In the genomic region with DNA sequence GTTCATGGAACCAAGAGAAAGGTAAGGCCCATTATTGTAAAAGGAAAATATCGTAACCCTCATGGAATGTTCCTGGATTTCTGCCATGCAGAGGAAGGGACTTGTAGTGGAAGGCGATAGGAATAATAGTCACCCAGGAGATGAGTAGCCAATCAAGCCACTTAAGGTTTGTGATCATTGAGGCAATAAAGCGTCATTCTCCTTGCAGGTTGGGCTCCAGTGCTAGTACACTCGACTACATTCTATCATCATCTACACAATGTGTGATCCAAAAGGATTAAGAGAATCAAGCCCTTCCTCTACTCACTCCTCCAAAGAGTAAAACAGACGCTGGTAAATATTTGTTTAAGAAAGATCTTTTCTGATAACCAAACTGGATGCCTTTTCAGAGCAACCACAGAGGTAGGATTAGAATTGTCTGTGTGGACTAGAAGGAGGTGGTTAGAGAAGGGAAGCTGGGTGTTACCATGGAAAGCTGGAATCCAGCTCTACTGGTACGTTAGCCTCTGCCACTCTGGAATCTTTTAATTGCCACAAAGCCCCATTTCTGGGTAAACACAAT, we compare ENCODE assay signal across 11 cellular contexts.
DNase-seq lines count a peak whose midpoint lies in the region; ATAC-seq, FAIRE-seq and TF ChIP-seq lines count a peak whose summit lies in the region.
"Had no signal": no experiment of that assay in that cellular context is flagged by ENCODE, and none has a peak within 500 bp of the region (broad histone marks: within the 10 kb centered on the region; RNA-seq: fewer than 3 reads in every experiment).

No MANE protein-coding gene starts in this region.

- H3K27me3 Mint-ChIP-seq in progenitor cell of endocrine pancreas: no peaks in the 10 kb centered on the region
- no peaks in the 10 kb centered on the region for H3K27me3 Mint-ChIP-seq in activated T-helper 1 cell treated with anti-CD3 and anti-CD28 coated beads, Interleukin-12 subunit alpha, Interleukin-12 subunit beta, Interleukin-2, Interleukin-4 antibody, amounts not matched to agents 30 ng/mL and 10 ng/mL and 1 ng/mL, durations not matched to agents 14 hours and 24 hours and 36 hours (ENCODE audit: insufficient read depth)
- H3K27me3 Mint-ChIP-seq: naive thymus-derived CD8-positive, alpha-beta T cell had no signal

- WGBS in small intestine, 3 donors: 42 to 57% (median 47%) methylated on average over 6 of the region's 6 CpGs

- CTCF ChIA-PET in PC-3 (lab: Charles Lee): interaction anchor here (0.6 to 0.8 kb wide), 2 partner anchors 245 to 248 kb away, joined by 3 to 6 read pairs; a partner anchor contains a TSS

- H3K4me3 ChIP-seq in PC-3 (ENCODE audit: low read length) (peak overlapping the region; percentile 52; the same call in 1 of the 2 replicates), epithelial cell of proximal tubule (ENCODE audit: low read depth, low read length) (no peak overlapping the region), small intestine (ENCODE audit: low read depth in 1 of 2, low read length in 2 of 2) (no peak overlapping the region)

- H3K27me3 ChIP-seq in PC-3 (ENCODE audit: low read length): no peaks in the 10 kb centered on the region
- no peaks in the 10 kb centered on the region for H3K27me3 ChIP-seq in small intestine (ENCODE audit: control insufficient read depth in 2 of 2, insufficient read depth in 2 of 2, low read length in 2 of 2)

- peaks cover 22% of the 10 kb centered on the region for H3K4me1 Mint-ChIP-seq in progenitor cell of endocrine pancreas (ENCODE audit: low read depth)
- H3K4me1 Mint-ChIP-seq in activated T-helper 1 cell treated with anti-CD3 and anti-CD28 coated beads, Interleukin-12 subunit alpha, Interleukin-12 subunit beta, Interleukin-2, Interleukin-4 antibody, amounts not matched to agents 30 ng/mL and 10 ng/mL and 1 ng/mL, durations not matched to agents 14 hours and 24 hours and 36 hours (ENCODE audit: low read depth): no peaks in the 10 kb centered on the region

- no peaks in the 10 kb centered on the region for H3K79me2 ChIP-seq in PC-3 (ENCODE audit: low read length)

- peak; percentile 87 for ATAC-seq in PC-3
- no peak for ATAC-seq in HG03139 (IDR thresholded peaks at IDR 0.05; ENCODE audit: unreplicated experiment)
- ATAC-seq: naive thymus-derived CD8-positive, alpha-beta T cell had no signal

- no peaks in the 10 kb centered on the region for H3K36me3 ChIP-seq in PC-3 (ENCODE audit: low read depth, low read length)
- no peaks in the 10 kb centered on the region for H3K36me3 ChIP-seq in small intestine (ENCODE audit: control insufficient read depth in 2 of 2, insufficient read depth in 2 of 2, low read length in 2 of 2)

- H3K27ac ChIP-seq in PC-3 (ENCODE audit: low read length) (peak overlapping the region; percentile 95), small intestine (ENCODE audit: low read depth in 1 of 2, low read length in 1 of 2) (no peak overlapping the region)

- H3K27ac Mint-ChIP-seq in progenitor cell of endocrine pancreas: peak overlapping the region; percentile 70
- H3K27ac Mint-ChIP-seq in activated T-helper 1 cell treated with anti-CD3 and anti-CD28 coated beads, Interleukin-12 subunit alpha, Interleukin-12 subunit beta, Interleukin-2, Interleukin-4 antibody, amounts not matched to agents 30 ng/mL and 10 ng/mL and 1 ng/mL, durations not matched to agents 14 hours and 24 hours and 36 hours: no peak overlapping the region
- H3K27ac Mint-ChIP-seq: naive thymus-derived CD8-positive, alpha-beta T cell had no signal

- peaks cover 10% of the 10 kb centered on the region for H3F3A ChIP-seq in PC-3 (ENCODE audit: low read length, unreplicated experiment)

- intact Hi-C loops in PC-3 (cut with micrococcal nuclease): loop anchor here (2.0 to 5.0 kb wide), 2 partner anchors 117 to 245 kb away; a partner anchor contains a TSS
- intact Hi-C loops in activated T-helper 1 cell treated with anti-CD3 and anti-CD28 coated beads, Interleukin-12 subunit alpha, Interleukin-12 subunit beta, Interleukin-2, Interleukin-4 antibody, amounts not matched to agents 30 ng/mL and 10 ng/mL and 1 ng/mL, durations not matched to agents 14 hours and 24 hours and 36 hours (cut with micrococcal nuclease): no loop called here

- H3K9ac ChIP-seq in PC-3 (ENCODE audit: low read length): peak overlapping the region; percentile 76

- H3K4me1 ChIP-seq in PC-3 (ENCODE audit: insufficient read depth, low read length): peaks cover 51% of the 10 kb centered on the region
- H3K4me1 ChIP-seq in small intestine (ENCODE audit: control insufficient read depth in 2 of 2, insufficient read depth in 1 of 2, low read depth in 1 of 2, low read length in 1 of 2): no peaks in the 10 kb centered on the region

- DNase-seq in H4 (ENCODE audit: low spot score) (peak; percentile 75), PC-3 (peak; percentile 98), epithelial cell of proximal tubule (ENCODE audit: low read depth) (peak; percentile 63), progenitor cell of endocrine pancreas (ENCODE audit: low spot score, unreplicated experiment) (no peak), MV-4-11 (lab: John Stamatoyannopoulos, UW) (no peak), small intestine (no peak)
- DNase-seq in activated T-helper 1 cell treated with anti-CD3 and anti-CD28 coated beads, Interleukin-12 subunit alpha, Interleukin-12 subunit beta, Interleukin-2, Interleukin-4 antibody, amounts not matched to agents 30 ng/mL and 10 ng/mL and 1 ng/mL, durations not matched to agents 14 hours and 24 hours and 36 hours (ENCODE audit: low spot score): no peak
- DNase-seq: naive thymus-derived CD8-positive, alpha-beta T cell; NCI-H2227 treated with DMSO at 0.1 percent for 48 hours; substantia nigra had no signal

- peak overlapping the region; percentile 81 for H3K4me2 ChIP-seq in PC-3 (ENCODE audit: low read length)

- no TSS peak for BruUV-seq in PC-3 (replicated peaks; lab: Mats Ljungman, UMichigan)

- H3K9me2 ChIP-seq in PC-3 (replicated peaks; ENCODE audit: low read length): no peaks in the 10 kb centered on the region

- TF ChIP-seq CTCF in PC-3 (conservative IDR thresholded peaks at IDR 0.05; ENCODE audit: low read depth, low read length) (no peak), epithelial cell of proximal tubule (conservative IDR thresholded peaks at IDR 0.05; ENCODE audit: low read depth, low read length) (no peak), progenitor cell of endocrine pancreas (IDR thresholded peaks at IDR 0.05; ENCODE audit: unreplicated experiment) (no peak)

- H2AFZ ChIP-seq in PC-3 (ENCODE audit: low read length): peak overlapping the region; percentile 36

- no peaks in the 10 kb centered on the region for H3K36me3 Mint-ChIP-seq in progenitor cell of endocrine pancreas (ENCODE audit: insufficient read depth)
- no peaks in the 10 kb centered on the region for H3K36me3 Mint-ChIP-seq in activated T-helper 1 cell treated with anti-CD3 and anti-CD28 coated beads, Interleukin-12 subunit alpha, Interleukin-12 subunit beta, Interleukin-2, Interleukin-4 antibody, amounts not matched to agents 30 ng/mL and 10 ng/mL and 1 ng/mL, durations not matched to agents 14 hours and 24 hours and 36 hours (ENCODE audit: low read depth)
- H3K36me3 Mint-ChIP-seq: naive thymus-derived CD8-positive, alpha-beta T cell had no signal

- POLR2A ChIA-PET in PC-3 (lab: Charles Lee; ENCODE audit: unreplicated experiment): interaction anchor here (0.7 kb wide), 2 partner anchors 13 to 155 kb away, joined by 3 to 11 read pairs; no protein-coding TSS in a partner anchor

- H3K9me3 ChIP-seq in PC-3 (ENCODE audit: low read length) (no peaks in the 10 kb centered on the region), small intestine (ENCODE audit: control insufficient read depth, low read depth) (no peaks in the 10 kb centered on the region)

- H3K4me3 Mint-ChIP-seq in progenitor cell of endocrine pancreas (ENCODE audit: low read depth): peak overlapping the region; percentile 44
- no peak overlapping the region for H3K4me3 Mint-ChIP-seq in activated T-helper 1 cell treated with anti-CD3 and anti-CD28 coated beads, Interleukin-12 subunit alpha, Interleukin-12 subunit beta, Interleukin-2, Interleukin-4 antibody, amounts not matched to agents 30 ng/mL and 10 ng/mL and 1 ng/mL, durations not matched to agents 14 hours and 24 hours and 36 hours
- H3K4me3 Mint-ChIP-seq: naive thymus-derived CD8-positive, alpha-beta T cell had no signal

- no peak for FAIRE-seq in small intestine (lab: Jason Lieb, UNC)

- no peaks in the 10 kb centered on the region for H4K20me1 ChIP-seq in PC-3 (ENCODE audit: low read length)

- no peaks in the 10 kb centered on the region for H3K9me3 Mint-ChIP-seq in progenitor cell of endocrine pancreas (ENCODE audit: low read depth)
- H3K9me3 Mint-ChIP-seq in activated T-helper 1 cell treated with anti-CD3 and anti-CD28 coated beads, Interleukin-12 subunit alpha, Interleukin-12 subunit beta, Interleukin-2, Interleukin-4 antibody, amounts not matched to agents 30 ng/mL and 10 ng/mL and 1 ng/mL, durations not matched to agents 14 hours and 24 hours and 36 hours: no peaks in the 10 kb centered on the region
- H3K9me3 Mint-ChIP-seq: naive thymus-derived CD8-positive, alpha-beta T cell had no signal

Comparison
In these comparisons a context has a peak if more than half of its experiments do, and no peak if none do; other contexts are left out.
1. DNase-seq: peak in H4 (single experiment), PC-3 (single experiment) and epithelial cell of proximal tubule (single experiment); none in progenitor cell of endocrine pancreas (single experiment), MV-4-11 (single experiment), small intestine (single experiment) and activated T-helper 1 cell treated with anti-CD3 and anti-CD28 coated beads, Interleukin-12 subunit alpha, Interleukin-12 subunit beta, Interleukin-2, Interleukin-4 antibody, amounts not matched to agents 30 ng/mL and 10 ng/mL and 1 ng/mL, durations not matched to agents 14 hours and 24 hours and 36 hours (single experiment).